1 cellular context compared by ENCODE assay signal in the genomic region with DNA sequence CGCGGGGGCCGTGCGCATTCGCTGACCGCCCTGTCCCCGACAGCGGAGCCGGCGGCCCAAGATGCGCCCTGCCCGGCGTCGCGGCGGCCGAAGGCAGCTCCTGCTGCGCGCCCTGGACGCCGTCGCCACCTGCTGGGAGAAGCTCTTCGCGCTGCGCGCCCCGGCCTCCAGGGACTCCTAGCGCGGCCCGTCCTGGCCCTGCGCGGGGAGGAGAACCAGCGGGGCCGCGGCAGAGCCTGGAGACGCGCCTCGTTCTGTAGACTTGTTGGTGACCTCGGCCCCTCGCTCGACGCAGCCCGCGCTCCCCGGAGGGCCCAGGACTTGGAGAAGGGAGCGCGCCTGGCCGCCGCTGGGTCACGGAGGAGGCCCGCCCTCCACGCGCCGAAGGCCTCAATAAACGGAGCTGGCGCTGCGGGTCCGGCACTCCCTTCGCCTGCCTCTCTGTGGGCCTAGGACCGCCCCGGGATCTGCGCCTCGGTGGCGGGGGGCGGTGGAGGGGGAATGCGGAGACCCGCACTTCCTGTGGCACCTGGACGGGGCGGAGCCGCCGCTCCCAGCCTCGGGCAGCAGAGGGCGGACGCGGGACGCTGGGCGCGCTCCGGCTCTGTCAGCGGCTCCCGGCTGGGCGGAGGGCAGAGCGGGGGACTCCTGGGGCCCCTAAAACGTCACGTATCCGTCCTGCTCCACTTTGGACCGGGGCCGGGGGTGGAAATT.
A peak's percentile ranks its signal among the peaks of the same experiment; 100 is the strongest.
TF ChIP-seq lines count a peak whose summit lies in the region.

No MANE protein-coding gene starts in this region.

TF ChIP-seq in WTC11, 78 proteins besides CTCF, POLR2A, EP300 and RAD21 (continued from another document):
- TF ChIP-seq, protein P1, sequence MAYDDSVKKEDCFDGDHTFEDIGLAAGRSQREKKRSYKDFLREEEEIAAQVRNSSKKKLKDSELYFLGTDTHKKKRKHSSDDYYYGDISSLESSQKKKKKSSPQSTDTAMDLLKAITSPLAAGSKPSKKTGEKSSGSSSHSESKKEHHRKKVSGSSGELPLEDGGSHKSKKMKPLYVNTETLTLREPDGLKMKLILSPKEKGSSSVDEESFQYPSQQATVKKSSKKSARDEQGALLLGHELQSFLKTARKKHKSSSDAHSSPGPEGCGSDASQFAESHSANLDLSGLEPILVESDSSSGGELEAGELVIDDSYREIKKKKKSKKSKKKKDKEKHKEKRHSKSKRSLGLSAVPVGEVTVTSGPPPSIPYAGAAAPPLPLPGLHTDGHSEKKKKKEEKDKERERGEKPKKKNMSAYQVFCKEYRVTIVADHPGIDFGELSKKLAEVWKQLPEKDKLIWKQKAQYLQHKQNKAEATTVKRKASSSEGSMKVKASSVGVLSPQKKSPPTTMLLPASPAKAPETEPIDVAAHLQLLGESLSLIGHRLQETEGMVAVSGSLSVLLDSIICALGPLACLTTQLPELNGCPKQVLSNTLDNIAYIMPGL (CRISPR knock-in tag; IDR thresholded peaks at IDR 0.05) = peak; percentile 80; the same call in 1 of the 2 replicates
- TF ChIP-seq SP1 (CRISPR knock-in tag; conservative IDR thresholded peaks at IDR 0.05) (peak; percentile 83), EMX1 (CRISPR knock-in tag; IDR thresholded peaks at IDR 0.05) (no peak), ELF4 (CRISPR knock-in tag; IDR thresholded peaks at IDR 0.05; ENCODE audit: low read depth) (peak; percentile 60; the same call in 1 of the 2 replicates)
- TF ChIP-seq, protein P2, sequence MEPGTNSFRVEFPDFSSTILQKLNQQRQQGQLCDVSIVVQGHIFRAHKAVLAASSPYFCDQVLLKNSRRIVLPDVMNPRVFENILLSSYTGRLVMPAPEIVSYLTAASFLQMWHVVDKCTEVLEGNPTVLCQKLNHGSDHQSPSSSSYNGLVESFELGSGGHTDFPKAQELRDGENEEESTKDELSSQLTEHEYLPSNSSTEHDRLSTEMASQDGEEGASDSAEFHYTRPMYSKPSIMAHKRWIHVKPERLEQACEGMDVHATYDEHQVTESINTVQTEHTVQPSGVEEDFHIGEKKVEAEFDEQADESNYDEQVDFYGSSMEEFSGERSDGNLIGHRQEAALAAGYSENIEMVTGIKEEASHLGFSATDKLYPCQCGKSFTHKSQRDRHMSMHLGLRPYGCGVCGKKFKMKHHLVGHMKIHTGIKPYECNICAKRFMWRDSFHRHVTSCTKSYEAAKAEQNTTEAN (CRISPR knock-in tag; IDR thresholded peaks at IDR 0.05) = peak; percentile 71; the same call in 1 of the 2 replicates
- TF ChIP-seq, protein P3, sequence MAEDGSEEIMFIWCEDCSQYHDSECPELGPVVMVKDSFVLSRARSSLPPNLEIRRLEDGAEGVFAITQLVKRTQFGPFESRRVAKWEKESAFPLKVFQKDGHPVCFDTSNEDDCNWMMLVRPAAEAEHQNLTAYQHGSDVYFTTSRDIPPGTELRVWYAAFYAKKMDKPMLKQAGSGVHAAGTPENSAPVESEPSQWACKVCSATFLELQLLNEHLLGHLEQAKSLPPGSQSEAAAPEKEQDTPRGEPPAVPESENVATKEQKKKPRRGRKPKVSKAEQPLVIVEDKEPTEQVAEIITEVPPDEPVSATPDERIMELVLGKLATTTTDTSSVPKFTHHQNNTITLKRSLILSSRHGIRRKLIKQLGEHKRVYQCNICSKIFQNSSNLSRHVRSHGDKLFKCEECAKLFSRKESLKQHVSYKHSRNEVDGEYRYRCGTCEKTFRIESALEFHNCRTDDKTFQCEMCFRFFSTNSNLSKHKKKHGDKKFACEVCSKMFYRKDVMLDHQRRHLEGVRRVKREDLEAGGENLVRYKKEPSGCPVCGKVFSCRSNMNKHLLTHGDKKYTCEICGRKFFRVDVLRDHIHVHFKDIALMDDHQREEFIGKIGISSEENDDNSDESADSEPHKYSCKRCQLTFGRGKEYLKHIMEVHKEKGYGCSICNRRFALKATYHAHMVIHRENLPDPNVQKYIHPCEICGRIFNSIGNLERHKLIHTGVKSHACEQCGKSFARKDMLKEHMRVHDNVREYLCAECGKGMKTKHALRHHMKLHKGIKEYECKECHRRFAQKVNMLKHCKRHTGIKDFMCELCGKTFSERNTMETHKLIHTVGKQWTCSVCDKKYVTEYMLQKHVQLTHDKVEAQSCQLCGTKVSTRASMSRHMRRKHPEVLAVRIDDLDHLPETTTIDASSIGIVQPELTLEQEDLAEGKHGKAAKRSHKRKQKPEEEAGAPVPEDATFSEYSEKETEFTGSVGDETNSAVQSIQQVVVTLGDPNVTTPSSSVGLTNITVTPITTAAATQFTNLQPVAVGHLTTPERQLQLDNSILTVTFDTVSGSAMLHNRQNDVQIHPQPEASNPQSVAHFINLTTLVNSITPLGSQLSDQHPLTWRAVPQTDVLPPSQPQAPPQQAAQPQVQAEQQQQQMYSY (CRISPR knock-in tag; IDR thresholded peaks at IDR 0.05) = no peak
- TF ChIP-seq, protein P4, sequence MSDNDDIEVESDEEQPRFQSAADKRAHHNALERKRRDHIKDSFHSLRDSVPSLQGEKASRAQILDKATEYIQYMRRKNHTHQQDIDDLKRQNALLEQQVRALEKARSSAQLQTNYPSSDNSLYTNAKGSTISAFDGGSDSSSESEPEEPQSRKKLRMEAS (CRISPR knock-in tag; IDR thresholded peaks at IDR 0.05) = peak; percentile 61
